In the genomic region with DNA sequence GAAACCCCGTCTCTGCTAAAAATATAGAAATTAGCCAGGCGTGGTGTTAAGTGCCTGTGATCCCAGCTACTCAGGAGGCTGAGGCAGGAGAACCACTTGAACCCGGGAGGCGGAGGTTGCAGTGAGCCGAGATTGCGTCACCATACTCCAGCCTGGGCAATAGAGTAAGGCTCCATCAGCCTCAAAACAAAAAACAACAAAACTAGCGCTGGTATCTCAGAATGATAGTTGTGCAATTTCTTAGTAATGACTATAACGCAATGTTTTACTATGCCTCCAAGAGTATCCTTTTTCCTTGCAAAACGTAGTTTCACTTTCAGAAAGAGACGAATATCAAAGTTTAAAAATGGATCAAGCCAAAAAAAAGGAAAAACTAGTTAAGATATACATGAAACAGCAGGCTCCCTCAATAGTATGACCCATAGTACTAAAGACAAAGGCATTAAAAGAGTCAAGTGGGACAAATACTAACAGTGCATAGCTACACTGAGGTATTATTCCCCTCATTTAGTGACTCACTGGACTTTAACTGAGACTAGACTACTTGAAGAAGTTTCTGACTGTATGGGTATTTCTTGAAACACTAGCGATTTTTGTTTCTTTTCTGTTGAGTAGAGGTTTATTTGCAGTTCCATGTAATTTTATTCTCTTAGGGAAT, we compare ENCODE assay signal across 8 cellular contexts. TPM values are rescaled to one million over a fixed set of nuclear protein-coding genes. Genes with fewer than 3 reads are reported as not detected.
DNase-seq lines count a peak whose midpoint lies in the region; ATAC-seq lines count a peak whose summit lies in the region.

No MANE protein-coding gene starts in this region.

- H3K27me3 ChIP-seq in Karpas-422 (ENCODE audit: low read length) (no peaks in the 10 kb centered on the region), right cardiac atrium (ENCODE audit: control insufficient read depth, insufficient read depth) (no peaks in the 10 kb centered on the region)

- 0 out of 2 replicates have a peak overlapping the region, but pooled peaks have one; percentile 66 for H2AFZ ChIP-seq in Karpas-422 (ENCODE audit: low read length)

- no peak overlapping the region for H3K9ac ChIP-seq in Karpas-422 (ENCODE audit: low read length)

- H3K27ac ChIP-seq in Karpas-422 (ENCODE audit: low read length) (no peak overlapping the region), right cardiac atrium (ENCODE audit: low read length) (peak overlapping the region; percentile 82)

- peaks cover 0 to 3% of the 10 kb centered on the region in 2 donors for H3K9me3 Mint-ChIP-seq in activated naive CD4-positive, alpha-beta T cell treated with anti-CD3 and anti-CD28 coated beads, Interleukin-2, amount 50 U/mL, for 72 hours
- H3K9me3 Mint-ChIP-seq in stimulated activated memory B cell treated with anti-CD40 and anti-IgM and Interleukin-4, amounts not matched to agents 10 μg/mL and 1 μg/mL and 100 μg/mL, for 72 hours = no peaks in the 10 kb centered on the region

- intact Hi-C loops in right cardiac atrium (cut with DNase I) = no loop called here

- no peaks in the 10 kb centered on the region for H3K27me3 Mint-ChIP-seq in stimulated activated memory B cell treated with anti-CD40 and anti-IgM and Interleukin-4, amounts not matched to agents 10 μg/mL and 1 μg/mL and 100 μg/mL, for 72 hours

- no peaks in the 10 kb centered on the region for H4K20me1 ChIP-seq in Karpas-422 (ENCODE audit: insufficient read depth, low read depth, low read length)

- H3K4me3 ChIP-seq in Karpas-422 (ENCODE audit: low read length) (peak overlapping the region; percentile 29; the same call in 1 of the 2 replicates), right cardiac atrium (ENCODE audit: low read length) (peak overlapping the region; percentile 77)

- DNase-seq in Karpas-422 (peak; percentile 31), right cardiac atrium (peak; percentile 61 to 83 (median 69)), stromal cell of bone marrow (ENCODE audit: low read depth) (peak; percentile 68), GOT3 (lab: John Stamatoyannopoulos, UW) (no peak), Ammon's horn (ENCODE audit: low spot score) (no peak)
- DNase-seq in activated naive CD4-positive, alpha-beta T cell treated with anti-CD3 and anti-CD28 coated beads, Interleukin-2, amount 50 U/mL, for 72 hours (ENCODE audit: low spot score in 2 of 2) = no peak
- DNase-seq in activated CD8-positive, alpha-beta memory T cell treated with anti-CD3 and anti-CD28 coated beads, Interleukin-2, amount 50 U/mL, for 48 hours = no peak

- H3K36me3 ChIP-seq in Karpas-422 (ENCODE audit: insufficient read depth, low read length) = no peaks in the 10 kb centered on the region

- peaks cover 0 to 6% of the 10 kb centered on the region in 2 donors for H3K36me3 Mint-ChIP-seq in activated naive CD4-positive, alpha-beta T cell treated with anti-CD3 and anti-CD28 coated beads, Interleukin-2, amount 50 U/mL, for 72 hours
- no peaks in the 10 kb centered on the region for H3K36me3 Mint-ChIP-seq in stimulated activated memory B cell treated with anti-CD40 and anti-IgM and Interleukin-4, amounts not matched to agents 10 μg/mL and 1 μg/mL and 100 μg/mL, for 72 hours

- H3K4me1 Mint-ChIP-seq in stimulated activated memory B cell treated with anti-CD40 and anti-IgM and Interleukin-4, amounts not matched to agents 10 μg/mL and 1 μg/mL and 100 μg/mL, for 72 hours = peaks cover 37% of the 10 kb centered on the region

- H3K4me1 ChIP-seq in Karpas-422 (ENCODE audit: low read length) (peaks cover 21% of the 10 kb centered on the region), right cardiac atrium (ENCODE audit: control insufficient read depth, insufficient read depth, low read length) (no peaks in the 10 kb centered on the region)

- peak overlapping the region; percentile 41 to 88 for H3K27ac Mint-ChIP-seq in activated naive CD4-positive, alpha-beta T cell treated with anti-CD3 and anti-CD28 coated beads, Interleukin-2, amount 50 U/mL, for 72 hours
- H3K27ac Mint-ChIP-seq in stimulated activated memory B cell treated with anti-CD40 and anti-IgM and Interleukin-4, amounts not matched to agents 10 μg/mL and 1 μg/mL and 100 μg/mL, for 72 hours = no peak overlapping the region

- peak overlapping the region; percentile 59 for H3K4me2 ChIP-seq in Karpas-422 (ENCODE audit: low read depth, low read length, poor library complexity, severe bottlenecking)

- peak; percentile 53 to 64 for ATAC-seq in activated naive CD4-positive, alpha-beta T cell treated with anti-CD3 and anti-CD28 coated beads, Interleukin-2, amount 50 U/mL, for 72 hours
- ATAC-seq in right cardiac atrium = peak; percentile 89 to 91
- no peak for ATAC-seq in stimulated activated memory B cell treated with anti-CD40 and anti-IgM and Interleukin-4, amounts not matched to agents 10 μg/mL and 1 μg/mL and 100 μg/mL, for 72 hours

- H3K9me3 ChIP-seq in Karpas-422 (ENCODE audit: low read length) (no peaks in the 10 kb centered on the region), right cardiac atrium (ENCODE audit: control insufficient read depth, low read length) (no peaks in the 10 kb centered on the region)

- H3K4me3 Mint-ChIP-seq in stimulated activated memory B cell treated with anti-CD40 and anti-IgM and Interleukin-4, amounts not matched to agents 10 μg/mL and 1 μg/mL and 100 μg/mL, for 72 hours = no peak overlapping the region

- H3K79me2 ChIP-seq in Karpas-422 (ENCODE audit: low read length) = no peaks in the 10 kb centered on the region

- WGBS in right cardiac atrium = 44% methylated on average over 11 of the region's 11 CpGs

- no peaks in the 10 kb centered on the region for H3K9me2 ChIP-seq in Karpas-422 (replicated peaks; ENCODE audit: insufficient read depth, low read length)

RNA-seq across cellular contexts. Expression of gene ITM2B, which starts 10.5 kb away (rescaled TPM):
- 56.4 and 120 TPM in 2 replicates for total RNA-seq in Karpas-422 (2014; rRNA removed; shearing (Covaris generic); ENCODE audit: low replicate concordance)
- total RNA-seq in activated naive CD4-positive, alpha-beta T cell treated with anti-CD3 and anti-CD28 coated beads, Interleukin-2, amount 50 U/mL, for 72 hours = 100 to 1,000 TPM in 1 of 2 donors, 10 to 100 TPM in 1; 72.8 to 146 TPM
- total RNA-seq in right cardiac atrium = 100 to 1,000 TPM; 585 to 643 (median 613) TPM
- 633 TPM for polyA plus RNA-seq in right cardiac atrium

Comparison
In these comparisons a context has a peak if more than half of its experiments do, and no peak if none do; other contexts are left out.
1. DNase-seq: peak in Karpas-422 (single experiment), right cardiac atrium (3 of 3) and stromal cell of bone marrow (single experiment); none in activated naive CD4-positive, alpha-beta T cell treated with anti-CD3 and anti-CD28 coated beads, Interleukin-2, amount 50 U/mL, for 72 hours (0 of 2), GOT3 (single experiment), activated CD8-positive, alpha-beta memory T cell treated with anti-CD3 and anti-CD28 coated beads, Interleukin-2, amount 50 U/mL, for 48 hours (single experiment) and Ammon's horn (single experiment).